8 cellular contexts compared by ENCODE assay signal in the genomic region with DNA sequence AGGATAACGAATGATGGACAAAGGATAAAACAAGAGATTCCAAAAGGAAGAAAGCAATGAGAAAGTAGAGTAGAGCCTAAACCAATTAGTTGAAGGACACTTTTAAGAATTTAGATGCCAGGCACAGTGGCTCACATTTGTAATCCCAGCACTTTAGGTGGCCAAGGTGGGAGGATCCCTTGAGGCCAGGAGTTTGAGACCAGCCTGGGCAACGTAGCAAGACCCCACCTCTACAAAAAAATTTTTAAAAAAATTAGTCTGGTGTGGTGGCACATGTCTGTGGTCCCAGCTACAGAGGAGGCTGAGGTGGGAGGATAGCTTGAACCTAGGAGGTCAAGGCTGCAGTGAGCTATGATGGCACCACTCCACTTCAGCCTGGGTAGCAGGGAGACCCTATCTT.
"Had no signal": no experiment of that assay in that cellular context is flagged by ENCODE, and none has a peak within 500 bp of the region (broad histone marks: within the 10 kb centered on the region; RNA-seq: fewer than 3 reads in every experiment).

No MANE protein-coding gene starts in this region.

- DNase-seq: GDM1, GF-D8 had no signal

- FAIRE-seq: G401.6, GM12878, GM12891, GM12892, GM18507, GM19239 had no signal

- H3K4me3 ChIP-seq: GM12878 had no signal

- ATAC-seq: GM12878 had no signal
